In genomic region chr19:8529369-8530006, GRCh38 we compare ENCODE assay signal across 14 cellular contexts.
"Had no signal": no experiment of that assay in that cellular context is flagged by ENCODE, and none has a peak within 500 bp of the region (broad histone marks: within the 10 kb centered on the region; RNA-seq: fewer than 3 reads in every experiment).

No MANE protein-coding gene starts in this region.

- H3K27ac ChIP-seq: breast epithelium, left ventricle myocardium inferior, skin epidermis had no signal

- H3K9me3 Mint-ChIP-seq: activated naive CD8-positive, alpha-beta T cell treated with anti-CD3 and anti-CD28 coated beads for 36 hours; memory B cell; stimulated activated memory B cell treated with anti-CD40 and anti-IgM and Interleukin-4, amounts not matched to agents 10 μg/mL and 1 μg/mL and 100 μg/mL, for 72 hours; T-helper 2 cell treated with Interferon-gamma antibody and Interleukin-4, amounts not matched to agents 5 μg/mL and 100 μg/mL, for 36 hours had no signal

- H3K27me3 Mint-ChIP-seq: activated naive CD8-positive, alpha-beta T cell treated with anti-CD3 and anti-CD28 coated beads for 36 hours; memory B cell; stimulated activated memory B cell treated with anti-CD40 and anti-IgM and Interleukin-4, amounts not matched to agents 10 μg/mL and 1 μg/mL and 100 μg/mL, for 72 hours had no signal

- H3K4me3 ChIP-seq: breast epithelium, left ventricle myocardium inferior, skin epidermis had no signal

- DNase-seq: activated CD4-positive, alpha-beta T cell treated with anti-CD3 and anti-CD28 coated beads, Interleukin-2, amount 50 U/mL, for 1 hour; activated effector memory CD4-positive, alpha-beta T cell treated with anti-CD3 and anti-CD28 coated beads, Interleukin-2, amount 50 U/mL, for 16 hours; activated naive CD8-positive, alpha-beta T cell treated with anti-CD3 and anti-CD28 coated beads for 36 hours; activated T-cell treated with anti-CD3 and anti-CD28 coated beads, Interleukin-2, amount 50 U/mL, for 1 hour; foreskin melanocyte; left ventricle myocardium inferior; posterior cingulate gyrus; substantia nigra; trophoblast cell had no signal

- H3K27me3 ChIP-seq: breast epithelium had no signal

- H3K27ac Mint-ChIP-seq: activated naive CD8-positive, alpha-beta T cell treated with anti-CD3 and anti-CD28 coated beads for 36 hours; T-helper 2 cell treated with Interferon-gamma antibody and Interleukin-4, amounts not matched to agents 5 μg/mL and 100 μg/mL, for 36 hours had no signal

- H3K4me1 ChIP-seq: breast epithelium had no signal

- H3K36me3 ChIP-seq: breast epithelium, left ventricle myocardium inferior had no signal

- H3K9me3 ChIP-seq: breast epithelium, left ventricle myocardium inferior had no signal

- H3K4me3 Mint-ChIP-seq: activated naive CD8-positive, alpha-beta T cell treated with anti-CD3 and anti-CD28 coated beads for 36 hours; memory B cell; stimulated activated memory B cell treated with anti-CD40 and anti-IgM and Interleukin-4, amounts not matched to agents 10 μg/mL and 1 μg/mL and 100 μg/mL, for 72 hours; T-helper 2 cell treated with Interferon-gamma antibody and Interleukin-4, amounts not matched to agents 5 μg/mL and 100 μg/mL, for 36 hours had no signal

- H3K4me1 Mint-ChIP-seq: memory B cell; stimulated activated memory B cell treated with anti-CD40 and anti-IgM and Interleukin-4, amounts not matched to agents 10 μg/mL and 1 μg/mL and 100 μg/mL, for 72 hours had no signal
